In the genomic region with DNA sequence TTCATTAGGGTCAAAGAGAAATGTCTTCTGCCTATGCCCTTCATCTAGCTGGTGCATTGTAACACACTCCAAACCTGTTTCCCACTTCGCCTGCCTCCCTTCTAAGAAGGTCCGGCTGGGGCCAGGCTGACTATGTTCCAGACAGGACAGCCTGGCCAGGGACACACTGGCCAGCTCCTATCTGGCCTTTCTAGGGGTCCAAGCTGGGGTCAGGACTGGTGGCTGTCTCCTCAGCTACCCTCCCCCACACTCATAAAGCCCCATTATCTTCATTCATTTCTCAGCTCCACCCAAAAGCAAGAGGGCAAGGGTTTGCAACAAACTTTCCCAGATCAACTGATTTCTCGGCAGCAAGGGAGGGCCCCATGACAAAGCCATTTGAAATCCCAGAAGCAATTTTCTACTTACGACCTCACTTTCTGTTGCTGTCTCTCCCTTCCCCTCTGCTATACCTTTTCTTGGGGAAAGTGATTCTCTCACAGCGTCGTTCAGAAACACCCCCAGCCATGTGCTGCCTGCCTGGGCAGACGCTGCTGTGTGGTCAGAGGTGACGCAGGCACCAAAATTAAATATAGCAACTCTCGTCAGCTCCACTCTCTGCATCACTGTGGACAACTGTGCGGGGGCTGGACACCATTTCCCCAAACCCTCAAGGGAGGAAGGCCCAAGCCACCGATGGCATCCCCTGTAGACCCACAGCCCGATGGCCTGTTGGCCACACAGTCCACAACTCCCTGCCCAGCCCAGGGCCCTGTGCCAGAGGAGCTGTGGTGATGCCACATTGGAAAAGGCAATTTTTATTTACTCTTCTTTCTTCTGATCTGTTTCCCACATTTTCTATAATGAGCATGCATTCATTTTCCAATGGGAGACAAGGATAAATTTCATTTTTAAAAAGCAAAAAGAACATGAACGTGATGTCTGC, we compare ENCODE assay signal across 12 cellular contexts. TPM values are rescaled to one million over a fixed set of nuclear protein-coding genes. Genes with fewer than 3 reads are reported as not detected.
DNase-seq lines count a peak whose midpoint lies in the region; ATAC-seq and FAIRE-seq lines count a peak whose summit lies in the region.
"Had no signal": no experiment of that assay in that cellular context is flagged by ENCODE, and none has a peak within 500 bp of the region (broad histone marks: within the 10 kb centered on the region; RNA-seq: fewer than 3 reads in every experiment).

No MANE protein-coding gene starts in this region.

- no peaks in the 10 kb centered on the region for H3K9me2 ChIP-seq in Karpas-422 (replicated peaks; ENCODE audit: insufficient read depth, low read length)

- H2BK15ac ChIP-seq in neuronal stem cell (ENCODE audit: low read length) = no peak overlapping the region

- H3K4me3 ChIP-seq in Karpas-422 (ENCODE audit: low read length) (no peak overlapping the region), neuronal stem cell (ENCODE audit: low read length in 2 of 2) (no peak overlapping the region)
- H3K4me3 ChIP-seq: adrenal gland, heart left ventricle had no signal

- no peak for DNase-seq in Karpas-422
- DNase-seq in neuronal stem cell (ENCODE audit: low spot score) = no peak
- no peak for DNase-seq in RCC 7860 (ENCODE audit: low spot score)
- DNase-seq in NCI-H526 treated with DMSO at 0.1 percent for 48 hours (lab: John Stamatoyannopoulos, UW) = no peak
- no peak for DNase-seq in H4 (ENCODE audit: low spot score)
- no peak for DNase-seq in HPDE6-E6E7 (ENCODE audit: extremely low spot score)
- DNase-seq: adrenal gland, HCEC 1CT, heart left ventricle had no signal

- H2BK12ac ChIP-seq in neuronal stem cell (ENCODE audit: low read length) = no peak overlapping the region

- peak overlapping the region; percentile 4 for H3K18ac ChIP-seq in neuronal stem cell (ENCODE audit: low read length)

- H3K27ac ChIP-seq in Karpas-422 (ENCODE audit: low read length) = no peak overlapping the region
- no peak overlapping the region for H3K27ac ChIP-seq in neuronal stem cell (replicated peaks; ENCODE audit: low read length)
- H3K27ac ChIP-seq: adrenal gland had no signal

- no peaks in the 10 kb centered on the region for H3K79me1 ChIP-seq in neuronal stem cell (ENCODE audit: low read depth, low read length)

- WGBS in neuronal stem cell (ENCODE audit: extremely low coverage in 2 of 2, insufficient read length in 2 of 2, insufficient replicate concordance in 1 of 2), 2 donors = no CpG with 5 or more reads among the region's 13 CpGs

- no peak overlapping the region for H4K8ac ChIP-seq in neuronal stem cell (ENCODE audit: low read depth, low read length)

- H2AK5ac ChIP-seq in neuronal stem cell (ENCODE audit: low read depth, low read length) = no peak overlapping the region

- H3K9me3 ChIP-seq in Karpas-422 (ENCODE audit: low read length) (no peaks in the 10 kb centered on the region), neuronal stem cell (replicated peaks in 1 of 2; ENCODE audit: control insufficient read depth in 2 of 2, insufficient read depth in 1 of 2, low read depth in 1 of 2, low read length in 2 of 2) (no peaks in the 10 kb centered on the region)
- H3K9me3 ChIP-seq: adrenal gland, heart left ventricle had no signal

- no peak overlapping the region for H3K4ac ChIP-seq in neuronal stem cell (ENCODE audit: low read length)

- H4K20me1 ChIP-seq in Karpas-422 (ENCODE audit: insufficient read depth, low read depth, low read length) = no peaks in the 10 kb centered on the region

- H3K36me3 ChIP-seq in Karpas-422 (ENCODE audit: insufficient read depth, low read length) (no peaks in the 10 kb centered on the region), neuronal stem cell (replicated peaks in 1 of 2; ENCODE audit: control insufficient read depth in 2 of 2, insufficient read depth in 2 of 2, low read length in 2 of 2) (no peaks in the 10 kb centered on the region)
- H3K36me3 ChIP-seq: adrenal gland, heart left ventricle had no signal

- no peak overlapping the region for H2BK120ac ChIP-seq in neuronal stem cell (ENCODE audit: low read depth, low read length)

- H4K91ac ChIP-seq in neuronal stem cell (ENCODE audit: low read depth, low read length, poor library complexity) = no peak overlapping the region

- H2BK5ac ChIP-seq in neuronal stem cell (ENCODE audit: low read length) = no peak overlapping the region

- H3K9ac ChIP-seq in Karpas-422 (ENCODE audit: low read length) = no peak overlapping the region
- no peak overlapping the region for H3K9ac ChIP-seq in neuronal stem cell (ENCODE audit: low read depth, low read length, poor library complexity)

- peak overlapping the region; percentile 39; the same call in 1 of the 2 replicates for H2AFZ ChIP-seq in Karpas-422 (ENCODE audit: low read length)
- peak overlapping the region; percentile 63 for H2AFZ ChIP-seq in neuronal stem cell (ENCODE audit: low read length)

- no peak for FAIRE-seq in RCC 7860 (lab: Jason Lieb, UNC)

- no peak overlapping the region for H3K14ac ChIP-seq in neuronal stem cell (ENCODE audit: low read length)

- H3K27me3 ChIP-seq in Karpas-422 (ENCODE audit: low read length) = no peaks in the 10 kb centered on the region
- H3K27me3 ChIP-seq in neuronal stem cell (ENCODE audit: control insufficient read depth in 3 of 3, insufficient read depth in 3 of 3, low read depth in 1 of 3, low read length in 3 of 3) = peaks cover 0 to 56% (median 0%) of the 10 kb centered on the region in 3 experiments
- H3K27me3 ChIP-seq: adrenal gland had no signal

- no peaks in the 10 kb centered on the region for H3K79me2 ChIP-seq in Karpas-422 (ENCODE audit: low read length)

- H3K4me2 ChIP-seq in Karpas-422 (ENCODE audit: low read depth, low read length, poor library complexity, severe bottlenecking) (no peak overlapping the region), neuronal stem cell (ENCODE audit: insufficient read depth, low read length, poor library complexity, severe bottlenecking) (no peak overlapping the region)

- ATAC-seq in GM19025 (IDR thresholded peaks at IDR 0.05; ENCODE audit: low read depth, unreplicated experiment) (peak; percentile 47), HG02610 (IDR thresholded peaks at IDR 0.05; ENCODE audit: unreplicated experiment) (peak; percentile 54)

- no peak overlapping the region for H3K23ac ChIP-seq in neuronal stem cell (ENCODE audit: low read depth, low read length, poor library complexity)

- H3K4me1 ChIP-seq in Karpas-422 (ENCODE audit: low read length) = peaks cover 31% of the 10 kb centered on the region
- H3K4me1 ChIP-seq in neuronal stem cell (ENCODE audit: control insufficient read depth in 2 of 2, insufficient read depth in 1 of 2, low read depth in 1 of 2, low read length in 2 of 2) = peaks cover 7 to 15% of the 10 kb centered on the region in 2 donors
- H3K4me1 ChIP-seq: adrenal gland, heart left ventricle had no signal

RNA-seq across cellular contexts. Expression of gene IL13, which starts 6.1 kb away (rescaled TPM):
- not detected in 2 replicates for total RNA-seq in Karpas-422 (2014; rRNA removed; shearing (Covaris generic); ENCODE audit: low replicate concordance)
- not detected for polyA plus RNA-seq in neuronal stem cell (2013, experiment 1 of 2)
- not detected for polyA plus RNA-seq in neuronal stem cell (2013, experiment 2 of 2)
- not detected in 2 replicates for total RNA-seq in H4 (2014; rRNA removed; shearing (Covaris generic))
- total RNA-seq: skeletal muscle tissue had no signal
- polyA plus RNA-seq: heart left ventricle had no signal

RNA-seq across cellular contexts. Expression of gene IL4, which starts 9.8 kb away (rescaled TPM):
- total RNA-seq in Karpas-422 (2014; rRNA removed; shearing (Covaris generic); ENCODE audit: low replicate concordance) = not detected in 2 replicates
- polyA plus RNA-seq in neuronal stem cell (2013, experiment 1 of 2) = not detected
- polyA plus RNA-seq in neuronal stem cell (2013, experiment 2 of 2) = not detected
- not detected in 2 replicates for total RNA-seq in H4 (2014; rRNA removed; shearing (Covaris generic))
- total RNA-seq: adrenal gland, heart left ventricle, skeletal muscle tissue had no signal
- polyA plus RNA-seq: adrenal gland, heart left ventricle had no signal
